12 cellular contexts compared by ENCODE assay signal in the genomic region with DNA sequence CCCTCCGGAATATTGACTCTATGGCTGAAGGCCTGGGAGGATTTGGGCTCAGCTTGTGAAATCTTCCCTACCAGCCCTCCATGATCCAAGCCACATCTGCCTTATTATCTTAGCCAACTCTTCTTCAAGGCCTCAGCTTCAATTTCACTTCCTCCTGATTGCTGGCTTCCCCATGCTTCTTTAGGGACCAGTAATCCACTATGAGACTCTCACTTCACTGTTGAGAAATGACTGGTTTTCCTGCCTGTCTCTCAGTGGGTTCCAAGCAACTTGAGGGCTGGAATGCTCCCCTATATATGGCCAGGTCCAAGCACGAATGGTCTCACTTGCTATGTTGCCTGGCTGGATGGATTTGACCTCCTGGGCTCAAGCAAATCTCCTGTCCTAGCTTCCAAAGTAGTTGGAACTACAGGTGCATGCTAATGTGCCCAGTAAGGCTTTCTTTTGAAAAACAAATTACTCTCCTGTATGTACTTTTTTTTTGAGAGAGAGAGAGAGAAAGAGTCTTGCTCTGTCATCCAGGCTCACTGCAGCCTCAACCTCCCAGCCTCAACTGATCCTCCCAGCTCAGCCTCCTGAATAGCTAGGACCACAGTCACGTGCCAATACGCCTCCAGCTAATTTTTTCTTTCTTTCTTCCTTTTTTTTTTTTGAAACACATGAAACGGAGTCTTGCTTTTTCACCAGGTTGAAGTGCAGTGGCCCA. TPM values are rescaled to one million over a fixed set of nuclear protein-coding genes. Genes with fewer than 3 reads are reported as not detected.
DNase-seq lines count a peak whose midpoint lies in the region; ATAC-seq and TF ChIP-seq lines count a peak whose summit lies in the region.
"Had no signal": no experiment of that assay in that cellular context is flagged by ENCODE, and none has a peak within 500 bp of the region (broad histone marks: within the 10 kb centered on the region; RNA-seq: fewer than 3 reads in every experiment).

No MANE protein-coding gene starts in this region.

- H3K27me3 Mint-ChIP-seq in chondrocyte (ENCODE audit: low read depth) (no peaks in the 10 kb centered on the region), mesothelial cell of epicardium (ENCODE audit: low read depth) (no peaks in the 10 kb centered on the region)
- H3K27me3 Mint-ChIP-seq: activated T-cell treated with anti-CD3 and anti-CD28 coated beads, Interleukin-2, amount 50 U/mL, for 24 hours had no signal

- ATAC-seq in GM21515 (IDR thresholded peaks at IDR 0.05; ENCODE audit: unreplicated experiment) (peak; percentile 80), HG03460 (IDR thresholded peaks at IDR 0.05; ENCODE audit: unreplicated experiment) (peak; percentile 84), GM18517 (IDR thresholded peaks at IDR 0.05; ENCODE audit: unreplicated experiment) (no peak)

- H3K36me3 Mint-ChIP-seq in chondrocyte (ENCODE audit: low read depth) (no peaks in the 10 kb centered on the region), mesothelial cell of epicardium (no peaks in the 10 kb centered on the region)
- H3K36me3 Mint-ChIP-seq: CD4-positive, CD25-positive, alpha-beta regulatory T cell had no signal

- H3K4me1 Mint-ChIP-seq in chondrocyte (ENCODE audit: low read depth) (no peaks in the 10 kb centered on the region), mesothelial cell of epicardium (peaks cover 19% of the 10 kb centered on the region)
- H3K4me1 Mint-ChIP-seq: CD4-positive, CD25-positive, alpha-beta regulatory T cell had no signal

- H3K9me3 Mint-ChIP-seq in chondrocyte (ENCODE audit: low read depth) = no peaks in the 10 kb centered on the region
- H3K9me3 Mint-ChIP-seq in mesothelial cell of epicardium = no peaks in the 10 kb centered on the region
- H3K9me3 Mint-ChIP-seq: activated T-cell treated with anti-CD3 and anti-CD28 coated beads, Interleukin-2, amount 50 U/mL, for 24 hours had no signal

- H3K4me3 Mint-ChIP-seq in chondrocyte (ENCODE audit: unreplicated experiment) (no peak overlapping the region), mesothelial cell of epicardium (no peak overlapping the region)
- H3K4me3 Mint-ChIP-seq: activated T-cell treated with anti-CD3 and anti-CD28 coated beads, Interleukin-2, amount 50 U/mL, for 24 hours; CD4-positive, CD25-positive, alpha-beta regulatory T cell had no signal

- peak; percentile 51 for DNase-seq in GM10266 (ENCODE audit: extremely low spot score)
- peak; percentile 5 for DNase-seq in chondrocyte (ENCODE audit: low spot score)
- DNase-seq in mesothelial cell of epicardium (ENCODE audit: low spot score in 2 of 2, unreplicated experiment in 2 of 2) = no peak
- no peak for DNase-seq in NCI-H1417 (lab: John Stamatoyannopoulos, UW)
- no peak for DNase-seq in dermis blood vessel endothelial cell
- DNase-seq: activated T-cell treated with anti-CD3 and anti-CD28 coated beads, Interleukin-2, amount 50 U/mL, for 24 hours; CD4-positive, CD25-positive, alpha-beta regulatory T cell; NCI-H2171; T-helper 2 cell had no signal

- H3K27ac Mint-ChIP-seq in chondrocyte (ENCODE audit: unreplicated experiment) = no peak overlapping the region
- no peak overlapping the region for H3K27ac Mint-ChIP-seq in mesothelial cell of epicardium
- H3K27ac Mint-ChIP-seq: activated T-cell treated with anti-CD3 and anti-CD28 coated beads, Interleukin-2, amount 50 U/mL, for 24 hours had no signal

- no peak for TF ChIP-seq CTCF in GM10266 (IDR thresholded peaks at IDR 0.05; ENCODE audit: control insufficient read depth, insufficient read depth, low read depth, missing control alignments)
- no peak for TF ChIP-seq CTCF in chondrocyte (IDR thresholded peaks at IDR 0.05)
- TF ChIP-seq CTCF in mesothelial cell of epicardium (IDR thresholded peaks at IDR 0.05; ENCODE audit: unreplicated experiment) = no peak

RNA-seq across cellular contexts. Expression of a gene that starts 7.9 kb away (rescaled TPM):
- total RNA-seq in chondrocyte = 19.5 to 25.9 TPM (median 21.2 TPM) in 3 replicates
- 19.1 to 23.5 TPM (median 20.2 TPM) in 3 replicates for total RNA-seq in mesothelial cell of epicardium
- 16.7 and 33.4 TPM in 2 replicates for total RNA-seq in dermis blood vessel endothelial cell

Comparison
In these comparisons a context has a peak if more than half of its experiments do, and no peak if none do; other contexts are left out.
1. DNase-seq: peak in GM10266 (single experiment) and chondrocyte (single experiment); none in mesothelial cell of epicardium (0 of 2), NCI-H1417 (0 of 3) and dermis blood vessel endothelial cell (single experiment).